ENCODE assay signal across 7 cellular contexts in the genomic region with DNA sequence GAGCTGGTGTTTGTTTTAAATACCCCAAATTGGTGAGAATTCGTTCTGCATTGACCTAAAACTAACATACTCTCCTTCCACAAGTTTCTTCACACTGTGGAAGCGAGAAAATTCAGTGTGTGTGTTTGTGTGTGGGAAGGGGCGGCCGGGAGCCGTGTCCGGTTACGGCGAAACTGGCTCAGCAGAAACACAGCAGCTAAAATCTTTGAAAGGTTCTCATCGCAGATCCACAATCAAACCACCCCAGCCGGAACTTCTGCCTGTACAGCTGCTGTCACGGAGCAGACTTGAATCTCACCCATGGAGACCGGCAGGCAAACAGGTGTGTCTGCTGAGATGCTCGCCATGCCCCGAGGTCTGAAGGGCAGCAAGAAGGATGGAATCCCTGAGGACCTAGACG. TPM values are rescaled to one million over a fixed set of nuclear protein-coding genes. Genes with fewer than 3 reads are reported as not detected.
"Had no signal": no experiment of that assay in that cellular context is flagged by ENCODE, and none has a peak within 500 bp of the region (broad histone marks: within the 10 kb centered on the region; RNA-seq: fewer than 3 reads in every experiment).

Gene TAF11L4 (plus strand): TSS at position 301 of the 400 bp plus-strand sequence.

RNA-seq across cellular contexts. Expression of gene TAF11L4, which starts in this region (rescaled TPM):
- total RNA-seq: GM23248, GM23338, H1, H4, H7, H9, HFFc6 had no signal
- polyA plus RNA-seq: GM23248, GM23338, H1 had no signal
